In genomic region chr9:31467086-31467485, GRCh38 we compare ENCODE assay signal across 32 cellular contexts.
"Had no signal": no experiment of that assay in that cellular context is flagged by ENCODE, and none has a peak within 500 bp of the region (broad histone marks: within the 10 kb centered on the region; RNA-seq: fewer than 3 reads in every experiment).

No MANE protein-coding gene starts in this region.

- H3K27ac ChIP-seq: adrenal gland, ascending aorta, body of pancreas, brain microvascular endothelial cell, breast epithelium, cardiac muscle cell had no signal

- H3K4me1 ChIP-seq: adrenal gland, ascending aorta, body of pancreas, breast epithelium had no signal

- DNase-seq: activated effector memory CD4-positive, alpha-beta T cell treated with anti-CD3 and anti-CD28 coated beads, Interleukin-2, amount 50 U/mL, for 16 hours; activated effector memory CD4-positive, alpha-beta T cell treated with Interleukin-2 at 50 U/mL for 16 hours; activated gamma-delta T cell; activated gamma-delta T cell treated with Interleukin-2 at 50 U/mL for 16 hours; activated naive CD4-positive, alpha-beta T cell; activated naive CD4-positive, alpha-beta T cell treated with anti-CD3 and anti-CD28 coated beads for 36 hours; activated naive CD4-positive, alpha-beta T cell treated with anti-CD3 and anti-CD28 coated beads, Interleukin-2, amount 10 ng/mL, durations not matched to agents 7 days and 5 days; activated naive CD4-positive, alpha-beta T cell treated with anti-CD3 and anti-CD28 coated beads, Interleukin-2, amount 50 U/mL, for 16 hours; activated naive CD4-positive, alpha-beta T cell treated with Interleukin-2 at 50 U/mL for 16 hours; activated naive CD8-positive, alpha-beta T cell treated with anti-CD3 and anti-CD28 coated beads for 36 hours; activated naive CD8-positive, alpha-beta T cell treated with anti-CD3 and anti-CD28 coated beads, Interleukin-2, amount 10 ng/mL, durations not matched to agents 7 days and 5 days; activated naive CD8-positive, alpha-beta T cell treated with anti-CD3 and anti-CD28 coated beads, Interleukin-2, amount 50 U/mL, for 24 hours; activated T-cell treated with anti-CD3 and anti-CD28 coated beads, Interleukin-2, amount 50 U/mL, for 1 hour; activated T-cell treated with anti-CD3 and anti-CD28 coated beads, Interleukin-2, amount 50 U/mL, for 24 hours; activated T-cell treated with anti-CD3 and anti-CD28 coated beads, Interleukin-2, amount 50 U/mL, for 4 hours; activated T-cell treated with anti-CD3 and anti-CD28 coated beads, Interleukin-2, amount 50 U/mL, for 48 hours; activated T-cell treated with anti-CD3 and anti-CD28 coated beads, Interleukin-2, amount 50 U/mL, for 72 hours; adrenal gland; amniotic stem cell; amygdala; anterior cingulate cortex; aorta; body of pancreas; brain microvascular endothelial cell; caudate nucleus; central memory CD4-positive, alpha-beta T cell; cerebellar nuclear complex had no signal

- H3K36me3 ChIP-seq: adrenal gland, ascending aorta, brain microvascular endothelial cell, breast epithelium, cardiac muscle cell had no signal

- H3K9me3 ChIP-seq: adrenal gland, ascending aorta, body of pancreas had no signal

- ATAC-seq: activated naive CD4-positive, alpha-beta T cell treated with anti-CD3 and anti-CD28 coated beads, Interleukin-2, amount 50 U/mL, for 72 hours; activated naive CD8-positive, alpha-beta T cell treated with anti-CD3 and anti-CD28 coated beads, Interleukin-2, amount 50 U/mL, for 24 hours; activated T-cell treated with anti-CD3 and anti-CD28 coated beads, Interleukin-2, amount 50 U/mL, for 4 hours; activated T-cell treated with anti-CD3 and anti-CD28 coated beads, Interleukin-2, amount 50 U/mL, for 72 hours; activated T-helper 17 cell treated with anti-CD3 and anti-CD28 coated beads, Interleukin-2, amount 50 U/mL, for 72 hours; body of pancreas had no signal

- H3K27me3 ChIP-seq: adrenal gland, ascending aorta, body of pancreas, brain microvascular endothelial cell, breast epithelium, cardiac muscle cell had no signal

- H3K4me3 ChIP-seq: adrenal gland, ascending aorta, body of pancreas, breast epithelium, cardiac muscle cell had no signal
